11 cellular contexts compared by ENCODE assay signal in genomic region chr10:72250666-72251065, GRCh38. TPM values are rescaled to one million over a fixed set of nuclear protein-coding genes. Genes with fewer than 3 reads are reported as not detected.
DNase-seq lines count a peak whose midpoint lies in the region; ATAC-seq and TF ChIP-seq lines count a peak whose summit lies in the region.
"Had no signal": no experiment of that assay in that cellular context is flagged by ENCODE, and none has a peak within 500 bp of the region (broad histone marks: within the 10 kb centered on the region; RNA-seq: fewer than 3 reads in every experiment).

No MANE protein-coding gene starts in this region.

- POLR2A ChIA-PET in CD4-positive, alpha-beta memory T cell (lab: Charles Lee; ENCODE audit: partially characterized antibody), result interaction anchor here (4.5 to 8.2 kb wide), 2 partner anchors 10 to 23 kb away, joined by 66 to 102 read pairs; partner anchors contain the start of gene DDIT4

- H3K9me3 ChIP-seq in CD4-positive, alpha-beta memory T cell (ENCODE audit: control insufficient read depth in 1 of 2, low read length in 2 of 2), result no peaks in the 10 kb centered on the region
- H3K9me3 ChIP-seq in esophagus squamous epithelium (no peaks in the 10 kb centered on the region), ovary (no peaks in the 10 kb centered on the region)
- H3K9me3 ChIP-seq: neutrophil had no signal

- no peak overlapping the region for H3K4me3 ChIP-seq in CD4-positive, alpha-beta memory T cell (ENCODE audit: low read length in 2 of 2)
- no peak overlapping the region for H3K4me3 ChIP-seq in esophagus squamous epithelium
- H3K4me3 ChIP-seq in ovary, result no peak overlapping the region

- no peaks in the 10 kb centered on the region for H3K27me3 Mint-ChIP-seq in CD4-positive, alpha-beta memory T cell

- CTCF ChIA-PET in CD4-positive, alpha-beta memory T cell (lab: Charles Lee; ENCODE audit: partially characterized antibody), result interaction anchor here (0.7 to 1.2 kb wide), 2 partner anchors 27 to 29 kb away, joined by 3 read pairs; no protein-coding TSS in a partner anchor

- no peak overlapping the region for H3K27ac ChIP-seq in CD4-positive, alpha-beta memory T cell (ENCODE audit: low read depth, low read length)
- peak overlapping the region; percentile 77 to 96 (median 90) for H3K27ac ChIP-seq in esophagus squamous epithelium
- peak overlapping the region in 1 of 2 donors; percentile 41 for H3K27ac ChIP-seq in ovary
- H3K27ac ChIP-seq: neutrophil had no signal

- WGBS in esophagus squamous epithelium, 2 donors, result 50 to 90% methylated on average over 1 of the region's 1 CpG
- WGBS in ovary, 3 donors, result 58 to 73% (median 63%) methylated on average over 1 of the region's 1 CpG

- no peak for TF ChIP-seq CTCF in esophagus squamous epithelium (IDR thresholded peaks at IDR 0.05)
- TF ChIP-seq CTCF in ovary (IDR thresholded peaks at IDR 0.05), result no peak

- TF ChIP-seq EP300 in ovary (IDR thresholded peaks at IDR 0.05), result no peak

- peak overlapping the region; percentile 35 to 81 (median 58) for H3K4me3 Mint-ChIP-seq in CD4-positive, alpha-beta memory T cell

- no peaks in the 10 kb centered on the region for H3K36me3 ChIP-seq in CD4-positive, alpha-beta memory T cell (ENCODE audit: insufficient read depth, low read length)
- no peaks in the 10 kb centered on the region for H3K36me3 ChIP-seq in esophagus squamous epithelium
- no peaks in the 10 kb centered on the region for H3K36me3 ChIP-seq in ovary
- H3K36me3 ChIP-seq: neutrophil had no signal

- no peak for TF ChIP-seq POLR2A in esophagus squamous epithelium (IDR thresholded peaks at IDR 0.05)
- TF ChIP-seq POLR2A in ovary (IDR thresholded peaks at IDR 0.05), result no peak

- no peak for DNase-seq in CD4-positive, alpha-beta memory T cell
- DNase-seq in esophagus squamous epithelium (lab: John Stamatoyannopoulos, UW), result no peak
- DNase-seq in ovary, result peak in 4 of 5 donors; percentile 51 to 72 (median 68)
- DNase-seq in A172 (ENCODE audit: low spot score), result no peak
- no peak for DNase-seq in NCI-H2171 treated with DMSO at 0.1 percent for 48 hours (lab: John Stamatoyannopoulos, UW)
- no peak for DNase-seq in Kasumi-1 (lab: John Stamatoyannopoulos, UW)
- DNase-seq: amniotic stem cell; NK-92 treated with Interleukin-12 subunit alpha and Interleukin-12 subunit beta, amount 100 ng/mL, for 24 hours had no signal

- H3K27ac Mint-ChIP-seq in CD4-positive, alpha-beta memory T cell, result peak overlapping the region; percentile 77 to 95 (median 90)

- peak; percentile 81 for ATAC-seq in SK-N-SH treated with all-trans-retinoic acid at 6 μM for 48 hours
- ATAC-seq in GM21381 (IDR thresholded peaks at IDR 0.05; ENCODE audit: unreplicated experiment), result no peak

- H3K4me1 Mint-ChIP-seq in CD4-positive, alpha-beta memory T cell, result peaks cover 53 to 88% (median 72%) of the 10 kb centered on the region in 4 donors

- peaks cover 96% of the 10 kb centered on the region for H3K4me1 ChIP-seq in CD4-positive, alpha-beta memory T cell (ENCODE audit: insufficient read depth, low read length)
- H3K4me1 ChIP-seq in esophagus squamous epithelium (peaks cover 71 to 100% (median 88%) of the 10 kb centered on the region in 3 donors), ovary (ENCODE audit: insufficient read depth) (peaks cover 49% of the 10 kb centered on the region)

- intact Hi-C loops in CD4-positive, alpha-beta memory T cell (cut with micrococcal nuclease), result no loop called here
- intact Hi-C loops in esophagus squamous epithelium (cut with DNase I), result no loop called here
- intact Hi-C loops in ovary (cut with DNase I), result no loop called here

- H3K9me3 Mint-ChIP-seq in CD4-positive, alpha-beta memory T cell, result no peaks in the 10 kb centered on the region

- H3K36me3 Mint-ChIP-seq in CD4-positive, alpha-beta memory T cell, result peaks cover 0 to 4% of the 10 kb centered on the region in 2 donors

- no peaks in the 10 kb centered on the region for H3K27me3 ChIP-seq in CD4-positive, alpha-beta memory T cell (ENCODE audit: insufficient read depth, low read length)
- H3K27me3 ChIP-seq in esophagus squamous epithelium (no peaks in the 10 kb centered on the region), ovary (no peaks in the 10 kb centered on the region)
- H3K27me3 ChIP-seq: neutrophil had no signal

TF ChIP-seq in SK-N-SH treated with all-trans-retinoic acid at 6 μM for 48 hours, 23 proteins besides CTCF, POLR2A, EP300 and RAD21:
- TF ChIP-seq ZFP3 (CRISPR knock-in tag; IDR thresholded peaks at IDR 0.05) (no peak), RARB (CRISPR knock-in tag; IDR thresholded peaks at IDR 0.05) (no peak), PPARA (CRISPR knock-in tag; IDR thresholded peaks at IDR 0.05; ENCODE audit: borderline replicate concordance) (no peak), ARNTL (CRISPR knock-in tag; IDR thresholded peaks at IDR 0.05; ENCODE audit: borderline replicate concordance, low read depth) (no peak), BACH2 (CRISPR knock-in tag; IDR thresholded peaks at IDR 0.05; ENCODE audit: borderline replicate concordance) (no peak), PATZ1 (CRISPR knock-in tag; IDR thresholded peaks at IDR 0.05; ENCODE audit: borderline replicate concordance) (no peak), TOX (CRISPR knock-in tag; IDR thresholded peaks at IDR 0.05; ENCODE audit: borderline replicate concordance) (no peak)

RNA-seq across cellular contexts. Expression of gene DDIT4, which starts 23.1 kb away (rescaled TPM):
- total RNA-seq in CD4-positive, alpha-beta memory T cell, result 10 to 100 TPM; 23.1 to 24.5 TPM
- 100 to 1,000 TPM; 154 to 635 TPM for polyA plus RNA-seq in CD4-positive, alpha-beta memory T cell
- total RNA-seq in esophagus squamous epithelium (100 to 1,000 TPM in 3 of 4 donors, 10 to 100 TPM in 1; 49.4 to 384 (median 138) TPM), ovary (1,000 to 10,000 TPM in 2 of 7 donors, 100 to 1,000 TPM in 5; 229 to 1,952 (median 524) TPM)
- 100 to 1,000 TPM in 1 of 2 donors, 10 to 100 TPM in 1; 46.6 to 529 TPM for polyA plus RNA-seq in ovary
- total RNA-seq in A172 (2014; rRNA removed; shearing (Covaris generic)), result 7.8 and 14.6 TPM in 2 replicates

RNA-seq across cellular contexts. Expression of gene ASCC1, which starts 34.6 kb away (rescaled TPM):
- 10 to 100 TPM; 14.3 to 17.5 TPM for total RNA-seq in CD4-positive, alpha-beta memory T cell
- 10 to 100 TPM; 19.6 to 24.9 TPM for polyA plus RNA-seq in CD4-positive, alpha-beta memory T cell
- total RNA-seq in esophagus squamous epithelium (10 to 100 TPM; 18.7 to 28.4 (median 24.7) TPM), ovary (10 to 100 TPM; 21.6 to 53.5 (median 31.1) TPM)
- polyA plus RNA-seq in ovary, result 10 to 100 TPM; 22.5 to 53.9 TPM
- 30.0 and 39.5 TPM in 2 replicates for total RNA-seq in A172 (2014; rRNA removed; shearing (Covaris generic))

RNA-seq across cellular contexts. Expression of gene ANAPC16, which starts 34.9 kb away (rescaled TPM):
- total RNA-seq in CD4-positive, alpha-beta memory T cell, result 100 to 1,000 TPM; 114 to 118 TPM
- polyA plus RNA-seq in CD4-positive, alpha-beta memory T cell, result 100 to 1,000 TPM; 324 to 472 TPM
- total RNA-seq in esophagus squamous epithelium, result 100 to 1,000 TPM in 1 of 4 donors, 10 to 100 TPM in 3; 34.2 to 104 (median 58.1) TPM
- 100 to 1,000 TPM in 5 of 7 donors, 10 to 100 TPM in 2; 71.6 to 136 (median 112) TPM for total RNA-seq in ovary
- polyA plus RNA-seq in ovary, result 100 to 1,000 TPM; 154 to 160 TPM
- total RNA-seq in A172 (2014; rRNA removed; shearing (Covaris generic)), result 69.5 and 78.1 TPM in 2 replicates

Comparison
In these comparisons a context has a peak if more than half of its experiments do, and no peak if none do; other contexts are left out.
1. DNase-seq: peak in ovary (4 of 5); none in CD4-positive, alpha-beta memory T cell (0 of 5), esophagus squamous epithelium (single experiment), A172 (single experiment), NCI-H2171 treated with DMSO at 0.1 percent for 48 hours (single experiment) and Kasumi-1 (0 of 2).